8 cellular contexts compared by ENCODE assay signal in the genomic region with DNA sequence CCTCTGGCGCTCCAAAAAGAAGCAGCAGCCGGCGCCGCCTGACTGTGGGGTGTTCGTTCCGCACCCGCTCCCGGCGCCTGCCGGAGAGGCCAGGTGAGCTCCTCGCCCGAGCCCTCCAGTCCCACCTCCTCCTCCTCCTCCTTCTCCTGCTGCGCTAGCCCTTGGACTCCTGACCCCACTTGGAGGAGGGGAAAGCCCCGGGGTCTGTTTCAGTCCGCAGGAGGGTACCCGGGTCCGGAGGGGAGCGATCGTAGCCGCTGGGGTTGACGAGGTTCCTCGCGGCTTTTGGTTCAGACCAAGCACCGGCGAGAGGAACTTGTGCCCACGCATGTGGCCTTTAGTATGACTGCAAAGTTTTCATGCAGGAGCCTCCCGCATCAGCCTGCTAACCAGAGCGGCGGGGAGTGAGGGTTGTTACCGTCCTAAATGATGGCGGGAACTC. TPM values are rescaled to one million over a fixed set of nuclear protein-coding genes. Genes with fewer than 3 reads are reported as not detected.
A peak's percentile ranks its signal among the peaks of the same experiment; 100 is the strongest.
DNase-seq lines count a peak whose midpoint lies in the region; ATAC-seq and TF ChIP-seq lines count a peak whose summit lies in the region.

No MANE protein-coding gene starts in this region.

- H3K4me1 ChIP-seq in HCT116 (ENCODE audit: control insufficient read depth in 1 of 2, insufficient read depth in 2 of 2, low read length in 2 of 2) (peaks cover 5 to 17% of the 10 kb centered on the region in 2 experiments; a peak in 3 of 4 replicates), Peyer's patch (peaks cover 0 to 15% (median 6%) of the 10 kb centered on the region in 4 donors), stomach (peaks cover 15 to 18% (median 16%) of the 10 kb centered on the region in 4 donors)

- H3K9me2 ChIP-seq in HCT116 (ENCODE audit: insufficient read depth) = no peaks in the 10 kb centered on the region

- peak overlapping the region; percentile 81 for H3K9ac ChIP-seq in HCT116 (ENCODE audit: low read length)

- intact Hi-C loops in Calu3 (cut with micrococcal nuclease; ENCODE audit: unreplicated experiment) = loop anchor here (2.0 kb wide), 1 partner anchor 84 kb away; no protein-coding TSS in a partner anchor
- intact Hi-C loops in HCT116 (cut with micrococcal nuclease) = loop anchor here (1.0 kb wide), 2 partner anchors 22 to 205 kb away; no protein-coding TSS in a partner anchor
- intact Hi-C loops in MCF 10A (cut with micrococcal nuclease) = loop anchor here (1.0 kb wide), 1 partner anchor 79 kb away; no protein-coding TSS in a partner anchor
- intact Hi-C loops in lower leg skin (cut with DNase I; ENCODE audit: low total_unique reads) = no loop called here
- intact Hi-C loops in stomach (cut with DNase I; ENCODE audit: low total_unique reads) = no loop called here

- no peak overlapping the region for H3K27ac Mint-ChIP-seq in Calu3 (ENCODE audit: unreplicated experiment)
- no peak overlapping the region for H3K27ac Mint-ChIP-seq in MCF 10A (ENCODE audit: low read depth, unreplicated experiment)

- TF ChIP-seq POLR2A in HCT116 (IDR thresholded peaks at IDR 0.05; ENCODE audit: borderline replicate concordance, extremely low read depth, insufficient read depth, insufficient read length) (no peak), Peyer's patch (IDR thresholded peaks at IDR 0.05) (no peak), lower leg skin (IDR thresholded peaks at IDR 0.05) (no peak), stomach (IDR thresholded peaks at IDR 0.05) (no peak)

- TF ChIP-seq CTCF in Calu3 (IDR thresholded peaks at IDR 0.05; ENCODE audit: unreplicated experiment) (no peak), HCT116 (IDR thresholded peaks at IDR 0.05 in 2 of 3, conservative IDR thresholded peaks at IDR 0.05 in 1 of 3; ENCODE audit: borderline replicate concordance in 1 of 3, insufficient read depth in 1 of 3, low read depth in 2 of 3, low read length in 2 of 3) (no peak), Peyer's patch (IDR thresholded peaks at IDR 0.05) (no peak), MCF 10A (IDR thresholded peaks at IDR 0.05; ENCODE audit: unreplicated experiment) (no peak), lower leg skin (IDR thresholded peaks at IDR 0.05) (no peak), stomach (IDR thresholded peaks at IDR 0.05) (no peak)

- peaks cover 13% of the 10 kb centered on the region for H3K4me1 Mint-ChIP-seq in Calu3 (ENCODE audit: low read depth, unreplicated experiment)
- H3K4me1 Mint-ChIP-seq in MCF 10A (ENCODE audit: insufficient read depth, unreplicated experiment) = no peaks in the 10 kb centered on the region

- H3K27me3 ChIP-seq in HCT116 (ENCODE audit: insufficient read depth, low read length) = no peaks in the 10 kb centered on the region
- no peaks in the 10 kb centered on the region for H3K27me3 ChIP-seq in Peyer's patch
- peaks cover 7 to 58% (median 33%) of the 10 kb centered on the region in 3 donors for H3K27me3 ChIP-seq in stomach

- POLR2A ChIA-PET in HCT116 (lab: Charles Lee) = interaction anchor here (0.9 to 1.4 kb wide), 4 partner anchors 8 to 82 kb away, joined by 3 to 5 read pairs (median 4); no protein-coding TSS in a partner anchor
- POLR2A ChIA-PET in MCF 10A (lab: Yijun Ruan, JAX) = interaction anchor here (0.6 to 2.5 kb wide), 8 partner anchors 10 to 151 kb away, joined by 3 to 15 read pairs (median 4); no protein-coding TSS in a partner anchor

- peak overlapping the region; percentile 74 to 88 for H3K4me3 ChIP-seq in HCT116 (replicated peaks in 1 of 2; ENCODE audit: low read depth in 1 of 2, low read length in 2 of 2)
- peak overlapping the region; percentile 39 to 79 (median 64) for H3K4me3 ChIP-seq in Peyer's patch
- peak overlapping the region; percentile 41 for H3K4me3 ChIP-seq in lower leg skin (ENCODE audit: low read depth, poor library complexity, severe bottlenecking)
- peak overlapping the region; percentile 49 to 69 (median 53) for H3K4me3 ChIP-seq in stomach

- peak overlapping the region; percentile 89 for H2AFZ ChIP-seq in HCT116 (ENCODE audit: low read depth, low read length, poor library complexity, severe bottlenecking)

- H3K4me3 Mint-ChIP-seq in Calu3 (ENCODE audit: low read depth, unreplicated experiment) = peak overlapping the region; percentile 92
- H3K4me3 Mint-ChIP-seq in MCF 10A (ENCODE audit: unreplicated experiment) = peak overlapping the region; percentile 74

- ATAC-seq in HCT116 = peak; percentile 45

- peak overlapping the region; percentile 86 for H3K4me2 ChIP-seq in HCT116 (ENCODE audit: low read length)

- CTCF ChIA-PET in Calu3 (lab: Charles Lee) = interaction anchor here (0.6 to 1.9 kb wide), 9 partner anchors 8 to 667 kb away, joined by 3 to 10 read pairs (median 3); a partner anchor contains a TSS
- CTCF ChIA-PET in HCT116 (lab: Charles Lee) = interaction anchor here (0.6 to 3.0 kb wide), 18 partner anchors 10 to 637 kb away, joined by 3 to 52 read pairs (median 4); no protein-coding TSS in a partner anchor
- CTCF ChIA-PET in MCF 10A (lab: Yijun Ruan, JAX) = interaction anchor here (0.6 to 3.0 kb wide), 27 partner anchors 9 to 695 kb away, joined by 3 to 31 read pairs (median 5); no protein-coding TSS in a partner anchor

- RAD21 ChIA-PET in HCT116 (lab: Charles Lee; ENCODE audit: low non-redundant PET in 1 of 2, low total read pairs in 2 of 2, uncharacterized antibody in 2 of 2, unreplicated experiment in 2 of 2) = interaction anchor here in 1 of 2 experiments (0.7 kb wide), 1 partner anchor 26 kb away, joined by 3 read pairs; no protein-coding TSS in a partner anchor

- H3K9me3 Mint-ChIP-seq in Calu3 (ENCODE audit: low read depth, unreplicated experiment) = no peaks in the 10 kb centered on the region
- no peaks in the 10 kb centered on the region for H3K9me3 Mint-ChIP-seq in MCF 10A (ENCODE audit: unreplicated experiment)

- H3K27ac ChIP-seq in HCT116 (ENCODE audit: low read depth, low read length) (peak overlapping the region; percentile 64), Peyer's patch (peak overlapping the region in 3 of 4 donors; percentile 23 to 63 (median 38)), stomach (no peak overlapping the region)

- no peaks in the 10 kb centered on the region; the same call in 1 of the 2 replicates for H4K20me1 ChIP-seq in HCT116 (ENCODE audit: insufficient read depth)

- WGBS in lower leg skin, 2 donors = 1 to 2% methylated on average over 22 to 31 of the region's 31 CpGs
- 1 to 2% (median 2%) methylated on average over 30 to 31 of the region's 31 CpGs for WGBS in stomach, 5 donors

- peak; percentile 48 for DNase-seq in Calu3
- no peak for DNase-seq in HCT116 (ENCODE audit: low read depth, low spot score)
- peak; percentile 20 to 67 (median 56) for DNase-seq in Peyer's patch
- DNase-seq in MCF 10A (ENCODE audit: unreplicated experiment) = peak; percentile 54
- peak in 1 of 2 donors; percentile 16 for DNase-seq in lower leg skin (ENCODE audit: low spot score in 2 of 2)
- no peak for DNase-seq in stomach
- no peak for DNase-seq in amniotic stem cell (lab: John Stamatoyannopoulos, UW)
- DNase-seq in NAMALWA (ENCODE audit: low spot score) = no peak

- TF ChIP-seq RAD21 in HCT116 (IDR thresholded peaks at IDR 0.05; ENCODE audit: low read depth) = no peak

- peaks cover 4% of the 10 kb centered on the region; the same call in 1 of the 2 replicates for H3K79me2 ChIP-seq in HCT116 (ENCODE audit: insufficient read depth, low read length)

- peaks cover 20% of the 10 kb centered on the region for H3K36me3 Mint-ChIP-seq in Calu3 (ENCODE audit: insufficient read depth, unreplicated experiment)
- peaks cover 7% of the 10 kb centered on the region for H3K36me3 Mint-ChIP-seq in MCF 10A (ENCODE audit: insufficient read depth, unreplicated experiment)

- BruUV-seq in Calu3 (replicated peaks; lab: Mats Ljungman, UMichigan) = no TSS peak
- BruUV-seq in HCT116 (replicated peaks; lab: Mats Ljungman, UMichigan) = no TSS peak
- BruUV-seq in MCF 10A (replicated peaks; lab: Mats Ljungman, UMichigan) = no TSS peak

- H3K9me3 ChIP-seq in HCT116 (ENCODE audit: control insufficient read depth in 1 of 2, insufficient read depth in 1 of 2, low read depth in 1 of 2, low read length in 2 of 2) (no peaks in the 10 kb centered on the region), Peyer's patch (no peaks in the 10 kb centered on the region), stomach (no peaks in the 10 kb centered on the region)

- H3K27me3 Mint-ChIP-seq in Calu3 (ENCODE audit: unreplicated experiment) (no peaks in the 10 kb centered on the region), MCF 10A (ENCODE audit: insufficient read depth, unreplicated experiment) (no peaks in the 10 kb centered on the region)

- H3K36me3 ChIP-seq in HCT116 (ENCODE audit: control insufficient read depth in 1 of 2, insufficient read depth in 2 of 2, low read length in 2 of 2) (no peaks in the 10 kb centered on the region), Peyer's patch (no peaks in the 10 kb centered on the region), stomach (no peaks in the 10 kb centered on the region)

- TF ChIP-seq EP300 in stomach (IDR thresholded peaks at IDR 0.05) = no peak

TF ChIP-seq in HCT116, 20 proteins besides CTCF, POLR2A, EP300 and RAD21:
- TF ChIP-seq, protein P1, sequence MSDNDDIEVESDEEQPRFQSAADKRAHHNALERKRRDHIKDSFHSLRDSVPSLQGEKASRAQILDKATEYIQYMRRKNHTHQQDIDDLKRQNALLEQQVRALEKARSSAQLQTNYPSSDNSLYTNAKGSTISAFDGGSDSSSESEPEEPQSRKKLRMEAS (IDR thresholded peaks at IDR 0.05) = peak; percentile 51; the same call in 1 of the 2 replicates
- TF ChIP-seq POLR2AphosphoS5 (IDR thresholded peaks at IDR 0.05; ENCODE audit: low read depth, low read length) (no peak), EGR1 (IDR thresholded peaks at IDR 0.05; ENCODE audit: low read depth) (peak; percentile 53)

RNA-seq across cellular contexts. Expression of a gene that starts 0.5 kb away (rescaled TPM):
- total RNA-seq in Calu3 (2022) = 40.7 and 45.4 TPM in 2 replicates
- 10.7 TPM for total RNA-seq in HCT116 (2021; ENCODE audit: unreplicated experiment)
- 3.9 and 5.1 TPM in 2 replicates for polyA plus RNA-seq in HCT116 (2012)
- total RNA-seq in Peyer's patch = 10 to 100 TPM; 54.5 to 66.4 (median 59.8) TPM
- 36.5 and 45.3 TPM in 2 replicates for total RNA-seq in MCF 10A (2022)
- total RNA-seq in lower leg skin = 100 to 1,000 TPM; 102 to 127 (median 125) TPM
- 10 to 100 TPM in 3 of 5 donors, 1 to 10 TPM in 1, under 1 TPM in 1; 0.45 to 47.2 (median 15.5) TPM for total RNA-seq in stomach
- polyA plus RNA-seq in stomach = 10 to 100 TPM in 1 of 3 donors, 1 to 10 TPM in 2; 1.7 to 13.4 (median 4.1) TPM

RNA-seq across cellular contexts. Expression of a gene that starts 35.5 kb away (rescaled TPM):
- 33.3 and 35.1 TPM in 2 replicates for total RNA-seq in Calu3 (2022)
- total RNA-seq in HCT116 (2021; ENCODE audit: unreplicated experiment) = 39.6 TPM
- polyA plus RNA-seq in HCT116 (2012) = 21.1 and 23.6 TPM in 2 replicates
- total RNA-seq in Peyer's patch = 10 to 100 TPM; 42.7 to 73.4 (median 60.2) TPM
- total RNA-seq in MCF 10A (2022) = 26.4 and 33.3 TPM in 2 replicates
- 10 to 100 TPM; 15.5 to 19.4 (median 16.7) TPM for total RNA-seq in lower leg skin
- 10 to 100 TPM; 21.6 to 89.4 (median 34.4) TPM for total RNA-seq in stomach
- polyA plus RNA-seq in stomach = 10 to 100 TPM; 12.8 to 28.7 (median 18.1) TPM

Comparison
In these comparisons a context has a peak if more than half of its experiments do, and no peak if none do; other contexts are left out.
1. DNase-seq: peak in Calu3 (single experiment), Peyer's patch (3 of 3) and MCF 10A (single experiment); none in HCT116 (single experiment), stomach (single experiment), amniotic stem cell (single experiment) and NAMALWA (single experiment).
2. H3K27ac ChIP-seq: peak in HCT116 (single experiment) and Peyer's patch (3 of 4); none in stomach (0 of 5).
3. intact Hi-C loops: an anchor here in Calu3 (2.0 kb wide), HCT116 (1.0 kb wide) and MCF 10A (1.0 kb wide); none called in lower leg skin and stomach.
4. Peak in every context shown above with its lines, with median percentiles within 50 percentile points of each other: H3K4me3 ChIP-seq.